ENCODE assay signal across 34 cellular contexts in the genomic region with DNA sequence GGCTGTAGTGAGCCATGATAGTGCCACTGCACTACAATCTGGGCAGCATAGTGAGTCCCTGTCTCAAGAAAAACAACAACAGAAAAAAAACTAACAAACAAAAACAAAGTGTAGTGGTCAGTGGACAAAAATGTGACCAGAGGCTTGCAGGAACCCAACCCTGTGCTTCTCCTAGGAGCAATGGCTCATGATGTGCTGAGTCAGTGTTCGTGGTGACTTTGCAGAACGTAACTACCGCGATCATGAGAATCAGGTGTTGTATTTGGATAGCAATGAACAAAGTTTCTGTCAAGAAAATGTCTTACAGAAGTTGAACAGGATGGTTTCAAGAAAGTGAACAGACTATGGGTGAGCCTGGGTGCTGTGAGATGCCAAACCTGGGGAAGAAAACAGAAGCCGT. TPM values are rescaled to one million over a fixed set of nuclear protein-coding genes. Genes with fewer than 3 reads are reported as not detected.
"Had no signal": no experiment of that assay in that cellular context is flagged by ENCODE, and none has a peak within 500 bp of the region (broad histone marks: within the 10 kb centered on the region; RNA-seq: fewer than 3 reads in every experiment).

No MANE protein-coding gene starts in this region.

- H3K27ac ChIP-seq: adrenal gland, body of pancreas, colonic mucosa, epithelial cell of prostate, esophagus squamous epithelium, gastroesophageal sphincter, VCaP had no signal

- H3K4me3 ChIP-seq: adrenal gland, body of pancreas, colonic mucosa, esophagus squamous epithelium, gastroesophageal sphincter had no signal

- H3K4me3 Mint-ChIP-seq: activated CD4-positive, alpha-beta memory T cell treated with anti-CD3 and anti-CD28 coated beads, Interleukin-2, amount 10 ng/mL, durations not matched to agents 7 days and 5 days; activated CD4-positive, alpha-beta T cell treated with anti-CD3 and anti-CD28 coated beads, Interleukin-2, amount 10 ng/mL, durations not matched to agents 7 days and 5 days; activated naive CD4-positive, alpha-beta T cell treated with anti-CD3 and anti-CD28 coated beads for 36 hours; activated naive CD4-positive, alpha-beta T cell treated with anti-CD3 and anti-CD28 coated beads, Interleukin-2, amount 50 U/mL, for 24 hours; activated naive CD8-positive, alpha-beta T cell treated with anti-CD3 and anti-CD28 coated beads for 36 hours; activated naive CD8-positive, alpha-beta T cell treated with anti-CD3 and anti-CD28 coated beads, Interleukin-2, amount 50 U/mL, for 24 hours; activated T-helper 1 cell treated with anti-CD3 and anti-CD28 coated beads, Interleukin-12 subunit alpha, Interleukin-12 subunit beta, Interleukin-2, Interleukin-4 antibody, amounts not matched to agents 30 ng/mL and 10 ng/mL and 1 ng/mL, durations not matched to agents 14 hours and 24 hours and 36 hours; T-helper 17 cell; T-helper 2 cell treated with Interferon-gamma antibody and Interleukin-4, amounts not matched to agents 5 μg/mL and 100 μg/mL, for 36 hours; WTC11 had no signal

- DNase-seq: activated CD4-positive, alpha-beta memory T cell treated with anti-CD3 and anti-CD28 coated beads, Interleukin-2, amount 10 ng/mL, durations not matched to agents 7 days and 5 days; activated CD4-positive, alpha-beta T cell treated with anti-CD3 and anti-CD28 coated beads for 1 hour; activated CD4-positive, alpha-beta T cell treated with anti-CD3 and anti-CD28 coated beads for 4 hours; activated CD4-positive, alpha-beta T cell treated with anti-CD3 and anti-CD28 coated beads, Interleukin-2, amount 10 ng/mL, durations not matched to agents 7 days and 5 days; activated CD4-positive, alpha-beta T cell treated with anti-CD3 and anti-CD28 coated beads, Interleukin-2, amount 50 U/mL, for 4 hours; activated CD8-positive, alpha-beta memory T cell treated with anti-CD3 and anti-CD28 coated beads, Interleukin-2, amount 50 U/mL, for 4 hours; activated naive CD4-positive, alpha-beta T cell treated with anti-CD3 and anti-CD28 coated beads for 36 hours; activated naive CD8-positive, alpha-beta T cell treated with anti-CD3 and anti-CD28 coated beads for 36 hours; activated naive CD8-positive, alpha-beta T cell treated with anti-CD3 and anti-CD28 coated beads, Interleukin-2, amount 50 U/mL, for 24 hours; activated T-cell treated with anti-CD3 and anti-CD28 coated beads, Interleukin-2, amount 50 U/mL, for 1 hour; activated T-cell treated with anti-CD3 and anti-CD28 coated beads, Interleukin-2, amount 50 U/mL, for 48 hours; amygdala; aorta; body of pancreas; central memory CD4-positive, alpha-beta T cell; cerebellar nuclear complex; colonic mucosa; effector CD8-positive, alpha-beta T cell; esophagus squamous epithelium; foreskin melanocyte; T-helper 1 cell; T-helper 17 cell; T1000 had no signal

- ATAC-seq: activated naive CD8-positive, alpha-beta T cell treated with anti-CD3 and anti-CD28 coated beads, Interleukin-2, amount 50 U/mL, for 24 hours; body of pancreas; gastroesophageal sphincter; T-helper 17 cell; WTC11 had no signal

- H3K4me1 ChIP-seq: adrenal gland, colonic mucosa had no signal

- H3K27ac Mint-ChIP-seq: activated CD4-positive, alpha-beta memory T cell treated with anti-CD3 and anti-CD28 coated beads, Interleukin-2, amount 10 ng/mL, durations not matched to agents 7 days and 5 days; activated CD4-positive, alpha-beta T cell treated with anti-CD3 and anti-CD28 coated beads, Interleukin-2, amount 10 ng/mL, durations not matched to agents 7 days and 5 days; activated naive CD4-positive, alpha-beta T cell treated with anti-CD3 and anti-CD28 coated beads for 36 hours; activated naive CD4-positive, alpha-beta T cell treated with anti-CD3 and anti-CD28 coated beads, Interleukin-2, amount 50 U/mL, for 24 hours; activated naive CD8-positive, alpha-beta T cell treated with anti-CD3 and anti-CD28 coated beads for 36 hours; activated naive CD8-positive, alpha-beta T cell treated with anti-CD3 and anti-CD28 coated beads, Interleukin-2, amount 50 U/mL, for 24 hours; activated T-helper 1 cell treated with anti-CD3 and anti-CD28 coated beads, Interleukin-12 subunit alpha, Interleukin-12 subunit beta, Interleukin-2, Interleukin-4 antibody, amounts not matched to agents 30 ng/mL and 10 ng/mL and 1 ng/mL, durations not matched to agents 14 hours and 24 hours and 36 hours; activated T-helper 2 cell treated with anti-CD3 and anti-CD28 coated beads, Interferon-gamma antibody, Interleukin-2, Interleukin-4, amounts not matched to agents 10 μg/mL and 5 μg/mL and 100 μg/mL, durations not matched to agents 14 hours and 24 hours and 36 hours; T-helper 17 cell; T-helper 2 cell treated with Interferon-gamma antibody and Interleukin-4, amounts not matched to agents 5 μg/mL and 100 μg/mL, for 36 hours; WTC11 had no signal

- H3K27me3 ChIP-seq: body of pancreas had no signal

- H3K4me1 Mint-ChIP-seq: activated naive CD8-positive, alpha-beta T cell treated with anti-CD3 and anti-CD28 coated beads for 36 hours had no signal

- H3K9me3 ChIP-seq: adrenal gland, body of pancreas, colonic mucosa, esophagus squamous epithelium, gastroesophageal sphincter had no signal

- H3K9me3 Mint-ChIP-seq: activated CD4-positive, alpha-beta memory T cell treated with anti-CD3 and anti-CD28 coated beads, Interleukin-2, amount 10 ng/mL, durations not matched to agents 7 days and 5 days; activated CD4-positive, alpha-beta T cell treated with anti-CD3 and anti-CD28 coated beads, Interleukin-2, amount 10 ng/mL, durations not matched to agents 7 days and 5 days; activated naive CD4-positive, alpha-beta T cell treated with anti-CD3 and anti-CD28 coated beads for 36 hours; activated naive CD4-positive, alpha-beta T cell treated with anti-CD3 and anti-CD28 coated beads, Interleukin-2, amount 50 U/mL, for 24 hours; activated naive CD8-positive, alpha-beta T cell treated with anti-CD3 and anti-CD28 coated beads for 36 hours; activated naive CD8-positive, alpha-beta T cell treated with anti-CD3 and anti-CD28 coated beads, Interleukin-2, amount 50 U/mL, for 24 hours; activated T-helper 1 cell treated with anti-CD3 and anti-CD28 coated beads, Interleukin-12 subunit alpha, Interleukin-12 subunit beta, Interleukin-2, Interleukin-4 antibody, amounts not matched to agents 30 ng/mL and 10 ng/mL and 1 ng/mL, durations not matched to agents 14 hours and 24 hours and 36 hours; activated T-helper 2 cell treated with anti-CD3 and anti-CD28 coated beads, Interferon-gamma antibody, Interleukin-2, Interleukin-4, amounts not matched to agents 10 μg/mL and 5 μg/mL and 100 μg/mL, durations not matched to agents 14 hours and 24 hours and 36 hours; T-helper 2 cell treated with Interferon-gamma antibody and Interleukin-4, amounts not matched to agents 5 μg/mL and 100 μg/mL, for 36 hours; WTC11 had no signal

- H3K36me3 ChIP-seq: adrenal gland, colonic mucosa, esophagus squamous epithelium, gastroesophageal sphincter had no signal

- H3K36me3 Mint-ChIP-seq: activated naive CD4-positive, alpha-beta T cell treated with anti-CD3 and anti-CD28 coated beads, Interleukin-2, amount 50 U/mL, for 24 hours; activated naive CD8-positive, alpha-beta T cell treated with anti-CD3 and anti-CD28 coated beads for 36 hours; WTC11 had no signal

- FAIRE-seq: endometrium, endothelial cell of umbilical vein had no signal

RNA-seq across cellular contexts. Expression of a gene that starts 18.5 kb away (rescaled TPM):
- total RNA-seq: activated CD4-positive, alpha-beta T cell treated with anti-CD3 and anti-CD28 coated beads, Interleukin-2, amount 10 ng/mL, durations not matched to agents 7 days and 5 days; activated naive CD4-positive, alpha-beta T cell treated with anti-CD3 and anti-CD28 coated beads for 36 hours; activated naive CD8-positive, alpha-beta T cell treated with anti-CD3 and anti-CD28 coated beads for 36 hours had no signal
